In the genomic region with DNA sequence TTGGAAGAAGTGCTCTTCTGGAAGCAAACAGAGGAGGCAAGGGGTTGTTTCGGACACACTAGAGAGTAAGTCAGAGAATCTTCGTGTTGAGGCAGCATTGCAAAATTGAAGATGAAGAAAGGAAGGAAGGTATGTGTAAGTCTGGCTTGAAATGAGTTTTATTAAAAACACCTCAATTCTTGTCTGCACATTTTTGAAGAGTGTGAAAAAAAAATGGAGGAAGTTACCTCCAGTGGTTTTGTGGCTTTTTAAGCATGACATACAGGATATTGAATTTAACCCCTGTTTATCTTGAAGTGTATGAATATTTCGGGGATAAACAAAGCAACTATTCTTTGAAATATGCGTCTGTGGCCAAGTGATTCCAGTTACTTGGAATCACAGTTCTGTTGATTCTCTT, we compare ENCODE assay signal across 1 cellular context.
TF ChIP-seq lines count a peak whose summit lies in the region.

No MANE protein-coding gene starts in this region.

TF ChIP-seq in IMR-90, 13 proteins besides CTCF, POLR2A, EP300 and RAD21 (continued from another document):
- TF ChIP-seq ELK1 (IDR thresholded peaks at IDR 0.05; ENCODE audit: borderline replicate concordance, low read depth, low read length) = no peak
- TF ChIP-seq RFX5 (IDR thresholded peaks at IDR 0.05; ENCODE audit: low read depth, low read length) = no peak
- no peak for TF ChIP-seq FOS (IDR thresholded peaks at IDR 0.05; ENCODE audit: low read depth, low read length)
- TF ChIP-seq SMC3 (IDR thresholded peaks at IDR 0.05; ENCODE audit: low read depth, low read length) = no peak
- TF ChIP-seq CHD1 (IDR thresholded peaks at IDR 0.05; ENCODE audit: low read depth, low read length) = no peak
- no peak for TF ChIP-seq RCOR1 (IDR thresholded peaks at IDR 0.05; ENCODE audit: insufficient replicate concordance, low read length)
- no peak for TF ChIP-seq MXI1 (IDR thresholded peaks at IDR 0.05; ENCODE audit: borderline replicate concordance, low read depth, low read length)
